ENCODE assay signal across 8 cellular contexts in the genomic region with DNA sequence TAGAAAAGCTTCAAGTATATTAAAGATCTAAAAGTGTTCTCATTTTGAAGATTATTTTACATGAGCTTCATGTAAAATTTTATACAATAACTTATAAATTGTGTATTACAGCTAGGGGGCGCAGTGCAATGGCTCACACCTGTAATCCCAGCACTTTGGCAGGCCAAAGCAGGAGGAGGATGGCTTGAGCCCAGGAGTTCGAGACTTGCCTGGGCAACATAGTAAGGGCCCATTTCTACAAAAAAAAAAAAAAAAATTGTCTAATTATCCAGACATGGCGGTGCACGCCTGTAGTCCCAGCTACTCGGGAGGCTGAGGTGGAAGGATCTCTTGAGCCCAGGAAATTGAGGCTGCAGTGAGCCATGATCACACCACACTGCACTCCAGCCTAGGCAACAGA. TPM values are rescaled to one million over a fixed set of nuclear protein-coding genes. Genes with fewer than 3 reads are reported as not detected.
DNase-seq lines count a peak whose midpoint lies in the region; ATAC-seq and TF ChIP-seq lines count a peak whose summit lies in the region.

No MANE protein-coding gene starts in this region.

- no peak overlapping the region for H3K4me3 Mint-ChIP-seq in WTC11
- H3K4me3 Mint-ChIP-seq in endothelial cell (ENCODE audit: unreplicated experiment), result no peak overlapping the region

- H3K36me3 ChIP-seq in neutrophil, result peaks cover 47% of the 10 kb centered on the region

- no peaks in the 10 kb centered on the region for H3K27me3 ChIP-seq in neutrophil

- no peak overlapping the region for H3K27ac ChIP-seq in neutrophil

- peak; percentile 64 for ATAC-seq in HG02642 (IDR thresholded peaks at IDR 0.05; ENCODE audit: poor library complexity, unreplicated experiment)
- ATAC-seq in WTC11, result peak; percentile 72
- no peak for ATAC-seq in GM19328 (IDR thresholded peaks at IDR 0.05; ENCODE audit: unreplicated experiment)

- H3K4me1 Mint-ChIP-seq in WTC11 (no peaks in the 10 kb centered on the region), endothelial cell (ENCODE audit: unreplicated experiment) (no peaks in the 10 kb centered on the region)

- peak; percentile 62; the same call in 1 of the 2 replicates for TF ChIP-seq CTCF in WTC11 (IDR thresholded peaks at IDR 0.05)
- TF ChIP-seq CTCF in endothelial cell (IDR thresholded peaks at IDR 0.05; ENCODE audit: unreplicated experiment), result peak; percentile 85
- TF ChIP-seq CTCF in neutrophil (IDR thresholded peaks at IDR 0.05), result peak; percentile 36

- CTCF ChIA-PET in WTC11 (lab: Charles Lee), result interaction anchor here (0.6 to 1.2 kb wide), 12 partner anchors 11 to 224 kb away, joined by 3 to 5 read pairs (median 3); partner anchors contain the start of genes ACBD5 and YME1L1

- H3K4me1 ChIP-seq in neutrophil (ENCODE audit: control insufficient read depth in 1 of 2, insufficient read depth in 1 of 2, low read depth in 1 of 2, low read length in 1 of 2), result no peaks in the 10 kb centered on the region

- no peak overlapping the region for H3K4me3 ChIP-seq in neutrophil (ENCODE audit: low read depth in 1 of 2, low read length in 1 of 2)

- no peaks in the 10 kb centered on the region for H3K9me3 ChIP-seq in neutrophil

- no peaks in the 10 kb centered on the region for H3K27me3 Mint-ChIP-seq in WTC11 (ENCODE audit: low read depth)
- H3K27me3 Mint-ChIP-seq in endothelial cell (ENCODE audit: unreplicated experiment), result no peaks in the 10 kb centered on the region

- H3K36me3 Mint-ChIP-seq in WTC11 (peaks cover 13% of the 10 kb centered on the region), endothelial cell (ENCODE audit: low read depth, unreplicated experiment) (peaks cover 7% of the 10 kb centered on the region)

- DNase-seq in DMS53 treated with DMSO at 0.1 percent for 48 hours (lab: John Stamatoyannopoulos, UW; ENCODE audit: unreplicated experiment) (peak; percentile 5), WTC11 (ENCODE audit: low spot score) (peak; percentile 28), endothelial cell (ENCODE audit: low spot score) (peak; percentile 26), OCI-M2 (lab: John Stamatoyannopoulos, UW; ENCODE audit: unreplicated experiment) (no peak), NOMO-1 treated with DMSO at 0.1 percent for 48 hours (lab: John Stamatoyannopoulos, UW; ENCODE audit: unreplicated experiment) (no peak)

- POLR2A ChIA-PET in WTC11 (lab: Charles Lee), result no interaction called here

- H3K9me3 Mint-ChIP-seq in WTC11, result no peaks in the 10 kb centered on the region
- H3K9me3 Mint-ChIP-seq in endothelial cell (ENCODE audit: unreplicated experiment), result no peaks in the 10 kb centered on the region

- H3K27ac Mint-ChIP-seq in WTC11 (no peak overlapping the region), endothelial cell (ENCODE audit: unreplicated experiment) (no peak overlapping the region)

TF ChIP-seq in WTC11, 78 proteins besides CTCF, POLR2A, EP300 and RAD21:
- TF ChIP-seq ZNF121 (CRISPR knock-in tag; IDR thresholded peaks at IDR 0.05) (peak; percentile 99), SOX15 (CRISPR knock-in tag; IDR thresholded peaks at IDR 0.05) (no peak), ATF1 (CRISPR knock-in tag; IDR thresholded peaks at IDR 0.05) (no peak)

RNA-seq across cellular contexts. Expression of gene ACBD5, which starts 16.6 kb away (rescaled TPM):
- total RNA-seq in WTC11 (2021) (17.9 to 19.4 TPM (median 18.1 TPM) in 3 replicates), endothelial cell (ENCODE audit: unreplicated experiment) (14.8 TPM)

Comparison
In these comparisons a context has a peak if more than half of its experiments do, and no peak if none do; other contexts are left out.
1. DNase-seq: peak in DMS53 treated with DMSO at 0.1 percent for 48 hours (single experiment), WTC11 (single experiment) and endothelial cell (single experiment); none in OCI-M2 (single experiment) and NOMO-1 treated with DMSO at 0.1 percent for 48 hours (single experiment).
2. Peak in every context shown above with its lines, with median percentiles within 50 percentile points of each other: CTCF ChIP-seq.